In genomic region chr1:54262244-54262643, GRCh38 we compare ENCODE assay signal across 20 cellular contexts.
A peak's percentile ranks its signal among the peaks of the same experiment; 100 is the strongest.
DNase-seq lines count a peak whose midpoint lies in the region; ATAC-seq, FAIRE-seq and TF ChIP-seq lines count a peak whose summit lies in the region.
"Had no signal": no experiment of that assay in that cellular context is flagged by ENCODE, and none has a peak within 500 bp of the region (broad histone marks: within the 10 kb centered on the region; RNA-seq: fewer than 3 reads in every experiment).

No MANE protein-coding gene starts in this region.

- H3K9me3 ChIP-seq in liver (ENCODE audit: control insufficient read depth in 4 of 4, low read length in 3 of 4) (no peaks in the 10 kb centered on the region), HepG2 (ENCODE audit: low read length) (no peaks in the 10 kb centered on the region), spleen (no peaks in the 10 kb centered on the region)
- H3K9me3 ChIP-seq: HAP-1 had no signal

- H3K4me1 Mint-ChIP-seq in activated CD4-positive, alpha-beta T cell treated with anti-CD3 and anti-CD28 coated beads, Interleukin-2, amount 10 ng/mL, durations not matched to agents 24 days and 14 days = peaks cover 22% of the 10 kb centered on the region
- H3K4me1 Mint-ChIP-seq in immature natural killer cell (peaks cover 63 to 88% of the 10 kb centered on the region in 2 donors), MCF 10A (ENCODE audit: insufficient read depth, unreplicated experiment) (no peaks in the 10 kb centered on the region)
- H3K4me1 Mint-ChIP-seq: CD14-positive monocyte had no signal

- peaks cover 9% of the 10 kb centered on the region for H3K36me3 Mint-ChIP-seq in activated CD4-positive, alpha-beta T cell treated with anti-CD3 and anti-CD28 coated beads, Interleukin-2, amount 10 ng/mL, durations not matched to agents 24 days and 14 days (ENCODE audit: low read depth)
- H3K36me3 Mint-ChIP-seq in immature natural killer cell = peaks cover 0 to 3% (median 0%) of the 10 kb centered on the region in 3 donors
- no peaks in the 10 kb centered on the region for H3K36me3 Mint-ChIP-seq in MCF 10A (ENCODE audit: insufficient read depth, unreplicated experiment)

- no TSS peak for BruUV-seq in HepG2 (replicated peaks; lab: Mats Ljungman, UMichigan)
- no TSS peak for BruUV-seq in MCF 10A (replicated peaks; lab: Mats Ljungman, UMichigan)

- H3K4me3 ChIP-seq in liver (ENCODE audit: low read depth in 1 of 3, low read length in 3 of 3) = no peak overlapping the region
- no peak overlapping the region for H3K4me3 ChIP-seq in HepG2 (replicated peaks in 1 of 3; ENCODE audit: insufficient read depth in 1 of 3, low read depth in 2 of 3, low read length in 3 of 3)
- H3K4me3 ChIP-seq in spleen = no peak overlapping the region
- H3K4me3 ChIP-seq: HAP-1 had no signal

- no peaks in the 10 kb centered on the region for H3K79me2 ChIP-seq in HepG2 (ENCODE audit: insufficient read depth, low read length)

- H4K20me1 ChIP-seq in HepG2 (ENCODE audit: insufficient read depth, low read length) = no peaks in the 10 kb centered on the region

- intact Hi-C loops in activated CD4-positive, alpha-beta T cell treated with anti-CD3 and anti-CD28 coated beads, Interleukin-2, amount 10 ng/mL, durations not matched to agents 24 days and 14 days (cut with micrococcal nuclease) = no loop called here
- intact Hi-C loops in HepG2 (cut with micrococcal nuclease; ENCODE audit: unreplicated experiment) (no loop called here), spleen (cut with DNase I; ENCODE audit: low total_unique reads) (no loop called here), MCF 10A (cut with micrococcal nuclease) (no loop called here)

- peaks cover 0 to 16% (median 4%) of the 10 kb centered on the region in 4 donors for H3K4me1 ChIP-seq in liver (ENCODE audit: control insufficient read depth in 4 of 4, insufficient read depth in 4 of 4, low read length in 3 of 4)
- peaks cover 20% of the 10 kb centered on the region for H3K4me1 ChIP-seq in HepG2 (ENCODE audit: insufficient read depth, low read length)
- H3K4me1 ChIP-seq in spleen = peaks cover 0 to 53% (median 14%) of the 10 kb centered on the region in 6 donors
- H3K4me1 ChIP-seq: HAP-1 had no signal

- FAIRE-seq in HepG2 (lab: Jason Lieb, UNC) = no peak
- FAIRE-seq: D721Med, GM12892, GM19239, H1 had no signal

- POLR2A ChIA-PET in HepG2 (lab: Yijun Ruan, JAX) = no interaction called here
- POLR2A ChIA-PET in MCF 10A (lab: Yijun Ruan, JAX) = no interaction called here

- CTCF ChIA-PET in HepG2 (lab: Yijun Ruan, JAX; ENCODE audit: low intra/inter-chr PET ratio, low total read pairs) = no interaction called here
- CTCF ChIA-PET in MCF 10A (lab: Yijun Ruan, JAX) = interaction anchor here (0.6 kb wide), 1 partner anchor 383 kb away, joined by 6 read pairs; no protein-coding TSS in a partner anchor

- H3K36me3 ChIP-seq in liver (ENCODE audit: control insufficient read depth in 4 of 4, insufficient read depth in 3 of 4, low read depth in 1 of 4, low read length in 3 of 4) = no peaks in the 10 kb centered on the region
- peaks cover 0 to 3% of the 10 kb centered on the region in 2 experiments; a peak in 3 of 5 replicates for H3K36me3 ChIP-seq in HepG2 (replicated peaks in 1 of 2; ENCODE audit: control insufficient read depth in 1 of 2, insufficient read depth in 2 of 2, low read length in 2 of 2)
- no peaks in the 10 kb centered on the region for H3K36me3 ChIP-seq in spleen
- H3K36me3 ChIP-seq: HAP-1 had no signal

- H3K27me3 Mint-ChIP-seq in activated CD4-positive, alpha-beta T cell treated with anti-CD3 and anti-CD28 coated beads, Interleukin-2, amount 10 ng/mL, durations not matched to agents 24 days and 14 days = no peaks in the 10 kb centered on the region
- H3K27me3 Mint-ChIP-seq in immature natural killer cell (ENCODE audit: low read depth in 3 of 3) (peaks cover 4 to 8% (median 6%) of the 10 kb centered on the region in 3 donors), MCF 10A (ENCODE audit: insufficient read depth, unreplicated experiment) (no peaks in the 10 kb centered on the region)

- H3K27ac Mint-ChIP-seq in activated CD4-positive, alpha-beta T cell treated with anti-CD3 and anti-CD28 coated beads, Interleukin-2, amount 10 ng/mL, durations not matched to agents 24 days and 14 days = peak overlapping the region; percentile 32
- H3K27ac Mint-ChIP-seq in immature natural killer cell (peak overlapping the region in 5 of 6 donors; percentile 26 to 49 (median 36)), MCF 10A (ENCODE audit: low read depth, unreplicated experiment) (no peak overlapping the region)

- no peak overlapping the region for H3K4me2 ChIP-seq in HepG2 (ENCODE audit: low read depth, low read length)

- H3K9me3 Mint-ChIP-seq in activated CD4-positive, alpha-beta T cell treated with anti-CD3 and anti-CD28 coated beads, Interleukin-2, amount 10 ng/mL, durations not matched to agents 24 days and 14 days = no peaks in the 10 kb centered on the region
- H3K9me3 Mint-ChIP-seq in immature natural killer cell (no peaks in the 10 kb centered on the region), MCF 10A (ENCODE audit: unreplicated experiment) (no peaks in the 10 kb centered on the region)
- H3K9me3 Mint-ChIP-seq: CD14-positive monocyte; CD8-positive, alpha-beta T cell had no signal

- in situ Hi-C loops in HepG2 (cut with HindIII; ENCODE audit: extremely low pct_ligation_motif_present, low pct_unique_long_range_greater_than_20kb) = no loop called here

- 66% methylated on average over 7 of the region's 7 CpGs for WGBS in liver
- 89% methylated on average over 7 of the region's 7 CpGs for WGBS in HepG2 (ENCODE audit: low lambda C conversion rate)
- WGBS in spleen, 5 donors = 89 to 95% (median 91%) methylated on average over 7 of the region's 7 CpGs

- no peak for TF ChIP-seq RAD21 in liver (IDR thresholded peaks at IDR 0.05)
- TF ChIP-seq RAD21 in HepG2 (CRISPR knock-in tag; IDR thresholded peaks at IDR 0.05) = no peak

- H3K4me3 Mint-ChIP-seq in activated CD4-positive, alpha-beta T cell treated with anti-CD3 and anti-CD28 coated beads, Interleukin-2, amount 10 ng/mL, durations not matched to agents 24 days and 14 days = no peak overlapping the region
- no peak overlapping the region for H3K4me3 Mint-ChIP-seq in immature natural killer cell
- H3K4me3 Mint-ChIP-seq in MCF 10A (ENCODE audit: unreplicated experiment) = no peak overlapping the region
- H3K4me3 Mint-ChIP-seq: CD14-positive monocyte; CD8-positive, alpha-beta T cell had no signal

- TF ChIP-seq POLR2A in HepG2 (IDR thresholded peaks at IDR 0.05; ENCODE audit: insufficient read depth in 1 of 2, low read depth in 2 of 2, low read length in 2 of 2) = no peak
- TF ChIP-seq POLR2A in spleen (IDR thresholded peaks at IDR 0.05) = no peak

- ATAC-seq in HepG2 (no peak), HG02642 (IDR thresholded peaks at IDR 0.05; ENCODE audit: poor library complexity, unreplicated experiment) (no peak)
- ATAC-seq: CD8-positive, alpha-beta T cell had no signal

- no peak overlapping the region for H2AFZ ChIP-seq in HepG2 (ENCODE audit: low read length)

- TF ChIP-seq EP300 in HepG2 (IDR thresholded peaks at IDR 0.05; ENCODE audit: low read depth in 2 of 2, low read length in 2 of 2) (no peak), HepG2 (CRISPR knock-in tag; IDR thresholded peaks at IDR 0.05; ENCODE audit: borderline replicate concordance) (no peak)

- no peak for DNase-seq in activated CD4-positive, alpha-beta T cell treated with anti-CD3 and anti-CD28 coated beads, Interleukin-2, amount 10 ng/mL, durations not matched to agents 24 days and 14 days
- no peak for DNase-seq in activated CD4-positive, alpha-beta T cell treated with anti-CD3 and anti-CD28 coated beads, Interleukin-2, amount 50 U/mL, for 4 hours
- DNase-seq in HepG2 (ENCODE audit: low spot score) = no peak
- DNase-seq in immature natural killer cell = no peak
- DNase-seq in spleen = no peak
- no peak for DNase-seq in MCF 10A (ENCODE audit: unreplicated experiment)
- DNase-seq: CD8-positive, alpha-beta T cell; COR-L47; DMS153; DMS79 treated with DMSO at 0.1 percent for 48 hours; GDM1 had no signal

- H3K27me3 ChIP-seq in liver (ENCODE audit: control insufficient read depth in 4 of 4, insufficient read depth in 4 of 4, low read length in 3 of 4) = no peaks in the 10 kb centered on the region
- no peaks in the 10 kb centered on the region; a peak in 1 of 5 replicates for H3K27me3 ChIP-seq in HepG2 (ENCODE audit: control insufficient read depth in 1 of 2, insufficient read depth in 2 of 2, low read length in 2 of 2)
- H3K27me3 ChIP-seq in spleen (replicated peaks in 1 of 7) = no peaks in the 10 kb centered on the region

- no peak overlapping the region for H3K9ac ChIP-seq in liver (ENCODE audit: low read depth in 1 of 2, low read length in 2 of 2)
- no peak overlapping the region for H3K9ac ChIP-seq in HepG2 (ENCODE audit: insufficient read depth, low read depth, low read length)

- no peak overlapping the region for H3K27ac ChIP-seq in liver (ENCODE audit: low read depth in 1 of 2, low read length in 2 of 2)
- no peak overlapping the region for H3K27ac ChIP-seq in HepG2 (ENCODE audit: extremely low read length, insufficient read depth, low read length)
- peak overlapping the region in 5 of 8 donors; percentile 2 to 54 (median 50) for H3K27ac ChIP-seq in spleen
- H3K27ac ChIP-seq: 22Rv1 had no signal

- no peak for TF ChIP-seq CTCF in liver (IDR thresholded peaks at IDR 0.05; ENCODE audit: low read depth, low read length, missing input control)
- TF ChIP-seq CTCF in HepG2 (CRISPR knock-in tag; IDR thresholded peaks at IDR 0.05) = no peak
- TF ChIP-seq CTCF in spleen (IDR thresholded peaks at IDR 0.05 in 8 of 11, conservative IDR thresholded peaks at IDR 0.05 in 3 of 11) = no peak
- no peak for TF ChIP-seq CTCF in MCF 10A (IDR thresholded peaks at IDR 0.05; ENCODE audit: unreplicated experiment)

TF ChIP-seq in liver, 16 proteins besides CTCF, POLR2A, EP300 and RAD21 (continues in another document):
- TF ChIP-seq NR2F2 (IDR thresholded peaks at IDR 0.05) = peak; percentile 56
- no peak for TF ChIP-seq JUND (IDR thresholded peaks at IDR 0.05)
- no peak for TF ChIP-seq TAF1 (conservative IDR thresholded peaks at IDR 0.05)

TF ChIP-seq in HepG2, 621 proteins besides CTCF, POLR2A, EP300 and RAD21 (continues in another document):
- TF ChIP-seq MEIS1 (CRISPR knock-in tag; IDR thresholded peaks at IDR 0.05; ENCODE audit: borderline replicate concordance) (no peak), HOXA3 (CRISPR knock-in tag; IDR thresholded peaks at IDR 0.05) (no peak), ZNF383 (CRISPR knock-in tag; IDR thresholded peaks at IDR 0.05; ENCODE audit: borderline replicate concordance) (no peak), BRF2 (CRISPR knock-in tag; IDR thresholded peaks at IDR 0.05) (no peak), GFI1 (CRISPR knock-in tag; IDR thresholded peaks at IDR 0.05; ENCODE audit: borderline replicate concordance) (no peak)

Comparison
In these comparisons a context has a peak if more than half of its experiments do, and no peak if none do; other contexts are left out.
1. H3K27ac ChIP-seq: peak in spleen (5 of 8); none in liver (0 of 2) and HepG2 (single experiment).